26 cellular contexts compared by ENCODE assay signal in genomic region chr1:170407601-170408000, GRCh38.
"Had no signal": no experiment of that assay in that cellular context is flagged by ENCODE, and none has a peak within 500 bp of the region (broad histone marks: within the 10 kb centered on the region; RNA-seq: fewer than 3 reads in every experiment).

No MANE protein-coding gene starts in this region.

- H3K9me3 Mint-ChIP-seq: activated B cell treated with CpG ODN at 0.5 μM for 24 hours; activated CD4-positive, alpha-beta memory T cell treated with anti-CD3 and anti-CD28 coated beads, Interleukin-2, amount 10 ng/mL, durations not matched to agents 7 days and 5 days; activated naive CD8-positive, alpha-beta T cell treated with anti-CD3 and anti-CD28 coated beads for 36 hours; activated T-helper 17 cell treated with anti-CD3 and anti-CD28 coated beads, Interleukin-2, amount 50 U/mL, for 72 hours; central memory CD8-positive, alpha-beta T cell had no signal

- H3K4me1 ChIP-seq: body of pancreas, thyroid gland had no signal

- DNase-seq: activated B cell treated with CpG ODN at 0.5 μM for 24 hours; activated CD4-positive, alpha-beta memory T cell treated with anti-CD3 and anti-CD28 coated beads, Interleukin-2, amount 10 ng/mL, durations not matched to agents 7 days and 5 days; activated CD4-positive, alpha-beta T cell treated with anti-CD3 and anti-CD28 coated beads for 4 hours; activated CD8-positive, alpha-beta memory T cell treated with anti-CD3 and anti-CD28 coated beads, Interleukin-2, amount 10 ng/mL, durations not matched to agents 7 days and 5 days; activated naive CD4-positive, alpha-beta T cell; activated naive CD8-positive, alpha-beta T cell treated with anti-CD3 and anti-CD28 coated beads for 36 hours; amygdala; body of pancreas; erythroblast; hippocampal formation; left cardiac atrium; midbrain; nucleus accumbens; retina; stimulated activated CD4-positive, alpha-beta T cell treated with anti-CD3 and anti-CD28 coated beads, Interleukin-12 subunit alpha, Interleukin-12 subunit beta, amount 100 ng/mL, for 4 hours; stimulated activated CD4-positive, alpha-beta T cell treated with anti-CD3 and anti-CD28 coated beads, Interleukin-2, amount 100 ng/mL, for 24 hours; stimulated activated naive CD4-positive, alpha-beta T cell treated with Interleukin-2 at 50 U/mL for 16 hours; T-helper 1 cell; T-helper 9 cell; thyroid gland had no signal

- H3K9me3 ChIP-seq: body of pancreas, thyroid gland had no signal

- H3K4me1 Mint-ChIP-seq: activated B cell treated with CpG ODN at 0.5 μM for 24 hours; activated CD4-positive, alpha-beta memory T cell treated with anti-CD3 and anti-CD28 coated beads, Interleukin-2, amount 10 ng/mL, durations not matched to agents 7 days and 5 days; activated CD8-positive, alpha-beta memory T cell treated with anti-CD3 and anti-CD28 coated beads, Interleukin-2, amount 10 ng/mL, durations not matched to agents 7 days and 5 days; activated naive CD8-positive, alpha-beta T cell treated with anti-CD3 and anti-CD28 coated beads for 36 hours; activated T-helper 17 cell treated with anti-CD3 and anti-CD28 coated beads, Interleukin-2, amount 50 U/mL, for 72 hours; central memory CD8-positive, alpha-beta T cell had no signal

- H3K27ac ChIP-seq: body of pancreas, thyroid gland had no signal

- H3K4me3 ChIP-seq: body of pancreas, coronary artery, lung, thyroid gland had no signal

- H3K27me3 ChIP-seq: body of pancreas, thyroid gland had no signal

- H3K36me3 Mint-ChIP-seq: activated CD8-positive, alpha-beta memory T cell treated with anti-CD3 and anti-CD28 coated beads, Interleukin-2, amount 10 ng/mL, durations not matched to agents 7 days and 5 days; activated naive CD8-positive, alpha-beta T cell treated with anti-CD3 and anti-CD28 coated beads for 36 hours had no signal

- H3K36me3 ChIP-seq: thyroid gland had no signal

- H3K27ac Mint-ChIP-seq: activated B cell treated with CpG ODN at 0.5 μM for 24 hours; activated CD4-positive, alpha-beta memory T cell treated with anti-CD3 and anti-CD28 coated beads, Interleukin-2, amount 10 ng/mL, durations not matched to agents 7 days and 5 days; activated CD8-positive, alpha-beta memory T cell treated with anti-CD3 and anti-CD28 coated beads, Interleukin-2, amount 10 ng/mL, durations not matched to agents 7 days and 5 days; activated naive CD8-positive, alpha-beta T cell treated with anti-CD3 and anti-CD28 coated beads for 36 hours; activated T-helper 17 cell treated with anti-CD3 and anti-CD28 coated beads, Interleukin-2, amount 50 U/mL, for 72 hours; nephron had no signal

- FAIRE-seq: islet of Langerhans had no signal

- H3K4me3 Mint-ChIP-seq: activated B cell treated with CpG ODN at 0.5 μM for 24 hours; activated CD4-positive, alpha-beta memory T cell treated with anti-CD3 and anti-CD28 coated beads, Interleukin-2, amount 10 ng/mL, durations not matched to agents 7 days and 5 days; activated CD8-positive, alpha-beta memory T cell treated with anti-CD3 and anti-CD28 coated beads, Interleukin-2, amount 10 ng/mL, durations not matched to agents 7 days and 5 days; activated naive CD8-positive, alpha-beta T cell treated with anti-CD3 and anti-CD28 coated beads for 36 hours; activated T-helper 17 cell treated with anti-CD3 and anti-CD28 coated beads, Interleukin-2, amount 50 U/mL, for 72 hours; central memory CD8-positive, alpha-beta T cell; nephron had no signal
